11 cellular contexts compared by ENCODE assay signal in the genomic region with DNA sequence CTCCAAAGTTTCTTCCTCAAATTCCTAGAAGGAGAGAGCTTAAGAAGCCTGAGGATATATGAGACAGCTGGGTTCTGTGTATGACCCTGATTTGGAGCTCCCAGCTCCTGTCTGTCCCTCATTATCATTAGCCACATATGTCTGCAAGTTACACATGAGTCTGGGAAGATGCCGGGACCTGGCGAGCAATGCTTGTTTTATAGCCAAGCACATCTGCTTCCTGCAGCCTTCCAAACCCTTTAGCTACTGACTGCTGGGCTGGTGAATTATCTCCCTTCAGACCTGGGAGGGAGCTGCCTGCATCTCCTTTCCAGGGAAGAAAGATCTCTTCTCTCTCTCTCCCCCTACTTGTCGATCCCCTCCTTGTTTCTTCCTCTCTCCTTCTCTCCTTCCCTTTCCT.
DNase-seq lines count a peak whose midpoint lies in the region; ATAC-seq and TF ChIP-seq lines count a peak whose summit lies in the region.
"Had no signal": no experiment of that assay in that cellular context is flagged by ENCODE, and none has a peak within 500 bp of the region (broad histone marks: within the 10 kb centered on the region; RNA-seq: fewer than 3 reads in every experiment).

No MANE protein-coding gene starts in this region.

- H3K4me1 Mint-ChIP-seq in endothelial cell (ENCODE audit: unreplicated experiment): peaks cover 34% of the 10 kb centered on the region
- H3K4me1 Mint-ChIP-seq in memory B cell: peaks cover 50% of the 10 kb centered on the region

- intact Hi-C loops in gastrocnemius medialis (cut with DNase I; ENCODE audit: low total_unique reads): no loop called here

- no peaks in the 10 kb centered on the region for H3K9me3 ChIP-seq in gastrocnemius medialis

- ATAC-seq in memory B cell (ENCODE audit: low read depth) (no peak), gastrocnemius medialis (no peak)
- ATAC-seq: effector memory CD8-positive, alpha-beta T cell had no signal

- no peak overlapping the region for H3K4me3 ChIP-seq in gastrocnemius medialis

- H3K9me3 Mint-ChIP-seq in endothelial cell (ENCODE audit: unreplicated experiment): no peaks in the 10 kb centered on the region
- peaks cover 2% of the 10 kb centered on the region for H3K9me3 Mint-ChIP-seq in memory B cell

- H3K27me3 Mint-ChIP-seq in endothelial cell (ENCODE audit: unreplicated experiment): no peaks in the 10 kb centered on the region
- H3K27me3 Mint-ChIP-seq in memory B cell: no peaks in the 10 kb centered on the region
- H3K27me3 Mint-ChIP-seq: effector memory CD8-positive, alpha-beta T cell had no signal

- H3K36me3 Mint-ChIP-seq in endothelial cell (ENCODE audit: low read depth, unreplicated experiment): no peaks in the 10 kb centered on the region
- H3K36me3 Mint-ChIP-seq in memory B cell: no peaks in the 10 kb centered on the region

- H3K36me3 ChIP-seq in gastrocnemius medialis: no peaks in the 10 kb centered on the region

- no peak overlapping the region for H3K27ac ChIP-seq in gastrocnemius medialis

- no peak for TF ChIP-seq POLR2A in gastrocnemius medialis (IDR thresholded peaks at IDR 0.05)

- no peak overlapping the region for H3K27ac Mint-ChIP-seq in endothelial cell (ENCODE audit: unreplicated experiment)
- H3K27ac Mint-ChIP-seq in memory B cell: peak overlapping the region; percentile 11
- H3K27ac Mint-ChIP-seq: effector memory CD8-positive, alpha-beta T cell had no signal

- DNase-seq in DMS 273 (lab: John Stamatoyannopoulos, UW; ENCODE audit: unreplicated experiment) (peak; percentile 73), NCI-H1694 treated with DMSO at 0.1 percent for 48 hours (lab: John Stamatoyannopoulos, UW) (peak; percentile 24), endothelial cell (ENCODE audit: low spot score) (peak; percentile 48), memory B cell (ENCODE audit: low spot score in 2 of 2) (no peak), activated T-cell treated with anti-CD3 and anti-CD28 coated beads for 4 hours (no peak), gastrocnemius medialis (no peak), NCI-H2227 (lab: John Stamatoyannopoulos, UW; ENCODE audit: unreplicated experiment) (no peak), COLO829 (ENCODE audit: low spot score) (no peak)
- DNase-seq: COR-L47; effector memory CD8-positive, alpha-beta T cell; NCI-H510A had no signal

- TF ChIP-seq CTCF in endothelial cell (IDR thresholded peaks at IDR 0.05; ENCODE audit: unreplicated experiment): no peak
- no peak for TF ChIP-seq CTCF in gastrocnemius medialis (IDR thresholded peaks at IDR 0.05 in 4 of 5, conservative IDR thresholded peaks at IDR 0.05 in 1 of 5)

- no peaks in the 10 kb centered on the region for H3K4me1 ChIP-seq in gastrocnemius medialis

- H3K27me3 ChIP-seq in gastrocnemius medialis: no peaks in the 10 kb centered on the region

- in situ Hi-C loops in gastrocnemius medialis (cut with MboI; ENCODE audit: low sequenced_read_pairs in 4 of 4): no loop called here

- H3K4me3 Mint-ChIP-seq in endothelial cell (ENCODE audit: unreplicated experiment): no peak overlapping the region
- H3K4me3 Mint-ChIP-seq in memory B cell: no peak overlapping the region
- H3K4me3 Mint-ChIP-seq: effector memory CD8-positive, alpha-beta T cell had no signal

Comparison
In these comparisons a context has a peak if more than half of its experiments do, and no peak if none do; other contexts are left out.
1. DNase-seq: peak in DMS 273 (single experiment), NCI-H1694 treated with DMSO at 0.1 percent for 48 hours (single experiment) and endothelial cell (single experiment); none in memory B cell (0 of 2), activated T-cell treated with anti-CD3 and anti-CD28 coated beads for 4 hours (single experiment), gastrocnemius medialis (0 of 2), NCI-H2227 (single experiment) and COLO829 (single experiment).